ENCODE assay signal across 21 cellular contexts in the genomic region with DNA sequence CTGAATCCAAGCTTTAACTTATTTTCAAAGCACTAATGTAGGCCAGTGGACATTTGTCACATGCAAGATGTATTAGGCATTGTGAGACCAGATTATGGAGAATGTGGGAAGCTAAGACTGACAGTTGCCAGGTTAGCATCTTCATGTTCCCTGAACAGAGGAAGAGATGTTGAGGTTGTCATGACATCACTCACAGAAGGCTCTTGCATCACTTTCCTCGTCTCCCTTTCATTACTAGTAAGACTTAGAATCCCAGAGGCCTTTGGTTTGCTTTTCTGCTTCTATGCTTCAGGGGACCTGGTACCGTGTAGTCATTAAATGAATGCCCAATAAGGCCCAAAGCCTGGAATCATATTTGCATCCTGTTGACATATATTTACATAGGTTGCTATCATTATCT.
DNase-seq lines count a peak whose midpoint lies in the region; ATAC-seq and TF ChIP-seq lines count a peak whose summit lies in the region.
"Had no signal": no experiment of that assay in that cellular context is flagged by ENCODE, and none has a peak within 500 bp of the region (broad histone marks: within the 10 kb centered on the region; RNA-seq: fewer than 3 reads in every experiment).

No MANE protein-coding gene starts in this region.

- TF ChIP-seq CTCF in DND-41 (IDR thresholded peaks at IDR 0.05; ENCODE audit: borderline replicate concordance, extremely low read depth, low read length, poor library complexity, severe bottlenecking) (no peak), tibial artery (IDR thresholded peaks at IDR 0.05) (no peak)

- peaks cover 1% of the 10 kb centered on the region for H3K36me3 Mint-ChIP-seq in activated CD4-positive, alpha-beta T cell treated with anti-CD3 and anti-CD28 coated beads, Interleukin-2, amount 10 ng/mL, durations not matched to agents 24 days and 14 days (ENCODE audit: low read depth)
- no peaks in the 10 kb centered on the region for H3K36me3 Mint-ChIP-seq in activated CD4-positive, alpha-beta T cell treated with anti-CD3 and anti-CD28 coated beads, Interleukin-2, amount 10 ng/mL, durations not matched to agents 7 days and 5 days (ENCODE audit: low read depth)
- H3K36me3 Mint-ChIP-seq in T-helper 1 cell treated with Interleukin-12 subunit alpha and Interleukin-12 subunit beta and Interleukin-4 antibody, amounts not matched to agents 30 μg/mL and 1 μg/mL, for 36 hours (ENCODE audit: low read depth): peaks cover 7% of the 10 kb centered on the region
- H3K36me3 Mint-ChIP-seq: CD4-positive, alpha-beta memory T cell had no signal

- no peaks in the 10 kb centered on the region for H3K9me3 ChIP-seq in DND-41 (ENCODE audit: insufficient read depth, low read length, severe bottlenecking)
- no peaks in the 10 kb centered on the region for H3K9me3 ChIP-seq in tibial artery

- intact Hi-C loops in activated CD4-positive, alpha-beta T cell treated with anti-CD3 and anti-CD28 coated beads, Interleukin-2, amount 10 ng/mL, durations not matched to agents 24 days and 14 days (cut with micrococcal nuclease): loop anchor here (5.0 to 10.0 kb wide), 2 partner anchors 140 to 1118 kb away; partner anchors contain the start of gene VCAN
- intact Hi-C loops in tibial artery (cut with DNase I; ENCODE audit: low total_unique reads): loop anchor here (10.0 kb wide), 2 partner anchors 280 to 1210 kb away; no protein-coding TSS in a partner anchor

- ATAC-seq in DND-41 (ENCODE audit: insufficient read depth, low read depth): no peak
- no peak for ATAC-seq in HG03139 (IDR thresholded peaks at IDR 0.05; ENCODE audit: unreplicated experiment)
- no peak for ATAC-seq in GM19023 (IDR thresholded peaks at IDR 0.05; ENCODE audit: unreplicated experiment)
- ATAC-seq: Right ventricle myocardium inferior had no signal

- H3K4me3 ChIP-seq in DND-41 (ENCODE audit: low read depth in 1 of 2, low read length in 2 of 2): no peak overlapping the region
- no peak overlapping the region for H3K4me3 ChIP-seq in tibial artery
- H3K4me3 ChIP-seq: GM23248 had no signal

- no peaks in the 10 kb centered on the region for H4K20me1 ChIP-seq in DND-41 (ENCODE audit: insufficient read depth, low read length)

- H3K9me3 Mint-ChIP-seq in activated CD4-positive, alpha-beta T cell treated with anti-CD3 and anti-CD28 coated beads, Interleukin-2, amount 10 ng/mL, durations not matched to agents 24 days and 14 days: no peaks in the 10 kb centered on the region
- no peaks in the 10 kb centered on the region for H3K9me3 Mint-ChIP-seq in activated CD4-positive, alpha-beta T cell treated with anti-CD3 and anti-CD28 coated beads, Interleukin-2, amount 10 ng/mL, durations not matched to agents 7 days and 5 days
- H3K9me3 Mint-ChIP-seq in T-helper 1 cell treated with Interleukin-12 subunit alpha and Interleukin-12 subunit beta and Interleukin-4 antibody, amounts not matched to agents 30 μg/mL and 1 μg/mL, for 36 hours: no peaks in the 10 kb centered on the region
- H3K9me3 Mint-ChIP-seq: CD4-positive, alpha-beta memory T cell had no signal

- H3K4me2 ChIP-seq in DND-41 (ENCODE audit: insufficient read depth, low read length): no peak overlapping the region

- no peak for DNase-seq in activated CD4-positive, alpha-beta T cell treated with anti-CD3 and anti-CD28 coated beads, Interleukin-2, amount 10 ng/mL, durations not matched to agents 24 days and 14 days
- no peak for DNase-seq in activated CD4-positive, alpha-beta T cell treated with anti-CD3 and anti-CD28 coated beads, Interleukin-2, amount 10 ng/mL, durations not matched to agents 7 days and 5 days
- DNase-seq in DND-41 (no peak), tibial artery (no peak)
- DNase-seq: C1 segment of cervical spinal cord; CD4-positive, alpha-beta memory T cell; COR-L47; DMS53; GM23248; H7; KBM-7; NCI-H1092; NCI-H1417 treated with DMSO at 0.1 percent for 48 hours; NCI-H1694 treated with DMSO at 0.1 percent for 48 hours; NCI-H2081; NCI-H2227 treated with DMSO at 0.1 percent for 48 hours; NCI-H526 treated with DMSO at 0.1 percent for 48 hours had no signal

- peaks cover 61% of the 10 kb centered on the region for H3K4me1 Mint-ChIP-seq in activated CD4-positive, alpha-beta T cell treated with anti-CD3 and anti-CD28 coated beads, Interleukin-2, amount 10 ng/mL, durations not matched to agents 24 days and 14 days
- H3K4me1 Mint-ChIP-seq in activated CD4-positive, alpha-beta T cell treated with anti-CD3 and anti-CD28 coated beads, Interleukin-2, amount 10 ng/mL, durations not matched to agents 7 days and 5 days: peaks cover 70% of the 10 kb centered on the region
- peaks cover 64% of the 10 kb centered on the region for H3K4me1 Mint-ChIP-seq in T-helper 1 cell treated with Interleukin-12 subunit alpha and Interleukin-12 subunit beta and Interleukin-4 antibody, amounts not matched to agents 30 μg/mL and 1 μg/mL, for 36 hours (ENCODE audit: low read depth)

- H3K36me3 ChIP-seq in DND-41 (ENCODE audit: insufficient read depth, low read length): peaks cover 31% of the 10 kb centered on the region
- no peaks in the 10 kb centered on the region for H3K36me3 ChIP-seq in tibial artery

- peaks cover 40% of the 10 kb centered on the region for H3K79me2 ChIP-seq in DND-41 (ENCODE audit: insufficient read depth, low read length)

- H3K27ac ChIP-seq in DND-41 (ENCODE audit: low read length): peak overlapping the region; percentile 91
- H3K27ac ChIP-seq in tibial artery: peak overlapping the region; percentile 59 to 61
- H3K27ac ChIP-seq: GM23248 had no signal

- H3K4me3 Mint-ChIP-seq in activated CD4-positive, alpha-beta T cell treated with anti-CD3 and anti-CD28 coated beads, Interleukin-2, amount 10 ng/mL, durations not matched to agents 24 days and 14 days: no peak overlapping the region
- H3K4me3 Mint-ChIP-seq in activated CD4-positive, alpha-beta T cell treated with anti-CD3 and anti-CD28 coated beads, Interleukin-2, amount 10 ng/mL, durations not matched to agents 7 days and 5 days: no peak overlapping the region
- H3K4me3 Mint-ChIP-seq in T-helper 1 cell treated with Interleukin-12 subunit alpha and Interleukin-12 subunit beta and Interleukin-4 antibody, amounts not matched to agents 30 μg/mL and 1 μg/mL, for 36 hours: no peak overlapping the region
- H3K4me3 Mint-ChIP-seq: CD4-positive, alpha-beta memory T cell had no signal

- H3K27me3 Mint-ChIP-seq in activated CD4-positive, alpha-beta T cell treated with anti-CD3 and anti-CD28 coated beads, Interleukin-2, amount 10 ng/mL, durations not matched to agents 24 days and 14 days: no peaks in the 10 kb centered on the region
- no peaks in the 10 kb centered on the region for H3K27me3 Mint-ChIP-seq in activated CD4-positive, alpha-beta T cell treated with anti-CD3 and anti-CD28 coated beads, Interleukin-2, amount 10 ng/mL, durations not matched to agents 7 days and 5 days
- no peaks in the 10 kb centered on the region for H3K27me3 Mint-ChIP-seq in T-helper 1 cell treated with Interleukin-12 subunit alpha and Interleukin-12 subunit beta and Interleukin-4 antibody, amounts not matched to agents 30 μg/mL and 1 μg/mL, for 36 hours (ENCODE audit: low read depth)
- H3K27me3 Mint-ChIP-seq: CD4-positive, alpha-beta memory T cell had no signal

- H3K4me1 ChIP-seq in DND-41 (ENCODE audit: insufficient read depth, low read length) (peaks cover 98% of the 10 kb centered on the region), tibial artery (peaks cover 0 to 58% (median 16%) of the 10 kb centered on the region in 4 donors)

- POLR2A ChIA-PET in activated CD4-positive, alpha-beta T cell treated with anti-CD3 and anti-CD28 coated beads, Interleukin-2, amount 10 ng/mL, durations not matched to agents 7 days and 5 days (lab: Charles Lee): no interaction called here

- peak overlapping the region; percentile 56 for H3K27ac Mint-ChIP-seq in activated CD4-positive, alpha-beta T cell treated with anti-CD3 and anti-CD28 coated beads, Interleukin-2, amount 10 ng/mL, durations not matched to agents 24 days and 14 days
- H3K27ac Mint-ChIP-seq in activated CD4-positive, alpha-beta T cell treated with anti-CD3 and anti-CD28 coated beads, Interleukin-2, amount 10 ng/mL, durations not matched to agents 7 days and 5 days: no peak overlapping the region
- H3K27ac Mint-ChIP-seq in T-helper 1 cell treated with Interleukin-12 subunit alpha and Interleukin-12 subunit beta and Interleukin-4 antibody, amounts not matched to agents 30 μg/mL and 1 μg/mL, for 36 hours: peak overlapping the region; percentile 59

- CTCF ChIA-PET in activated CD4-positive, alpha-beta T cell treated with anti-CD3 and anti-CD28 coated beads, Interleukin-2, amount 10 ng/mL, durations not matched to agents 7 days and 5 days (lab: Charles Lee): interaction anchor here (0.6 to 0.8 kb wide), 2 partner anchors 134 to 736 kb away, joined by 3 to 5 read pairs; no protein-coding TSS in a partner anchor

- H3K9ac ChIP-seq in DND-41 (ENCODE audit: low read depth, low read length): no peak overlapping the region
- H3K9ac ChIP-seq: GM23248 had no signal

- H2AFZ ChIP-seq in DND-41 (ENCODE audit: low read depth, low read length): no peak overlapping the region
- H2AFZ ChIP-seq: GM23248 had no signal

- H3K27me3 ChIP-seq in DND-41 (ENCODE audit: insufficient read depth, low read length, poor library complexity): no peaks in the 10 kb centered on the region
- H3K27me3 ChIP-seq in tibial artery: no peaks in the 10 kb centered on the region
